In the genomic region with DNA sequence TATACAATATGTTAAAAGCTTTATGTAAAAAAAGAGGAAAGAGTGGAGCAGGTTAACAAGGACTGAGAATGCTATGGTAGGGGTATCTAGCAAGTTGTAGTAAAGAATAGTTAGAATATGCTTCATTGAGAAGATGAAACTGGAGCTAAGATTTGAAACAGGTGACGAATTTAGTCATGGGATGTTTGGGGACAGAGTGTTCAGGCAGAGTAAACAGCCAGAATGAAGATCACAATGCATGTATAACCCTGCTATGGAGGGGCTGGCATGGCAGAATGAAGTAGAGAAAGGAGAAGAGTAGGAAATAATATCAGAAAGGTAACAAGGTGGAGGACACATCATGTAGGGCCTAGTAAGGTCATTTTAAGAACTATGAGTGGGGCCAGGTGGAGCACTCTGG, we compare ENCODE assay signal across 1 cellular context.
TF ChIP-seq lines count a peak whose summit lies in the region.

No MANE protein-coding gene starts in this region.

TF ChIP-seq in IMR-90, 13 proteins besides CTCF, POLR2A, EP300 and RAD21 (continued from another document):
- no peak for TF ChIP-seq RFX5 (IDR thresholded peaks at IDR 0.05; ENCODE audit: low read depth, low read length)
